Comparison of ENCODE assay signal across 12 cellular contexts in the genomic region with DNA sequence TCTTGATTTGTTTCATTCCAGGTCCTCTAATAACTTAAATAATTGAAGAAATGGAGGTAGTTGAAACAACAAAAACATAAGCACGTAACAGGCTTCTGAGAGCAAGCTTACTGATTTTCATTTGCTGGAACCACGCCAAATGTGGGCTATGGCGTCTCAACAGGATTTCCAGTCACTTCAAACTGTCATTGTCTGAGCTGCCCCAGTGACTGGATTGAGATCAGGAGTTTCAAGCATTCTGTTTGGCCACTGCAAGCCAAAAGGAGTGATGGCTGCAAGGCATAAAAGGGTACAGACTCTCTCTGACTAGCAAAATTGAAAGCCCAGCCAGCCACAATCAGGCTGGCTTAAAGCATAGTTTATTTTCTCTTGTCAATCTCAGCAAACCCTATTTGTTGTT.
DNase-seq lines count a peak whose midpoint lies in the region; ATAC-seq, FAIRE-seq and TF ChIP-seq lines count a peak whose summit lies in the region.
"Had no signal": no experiment of that assay in that cellular context is flagged by ENCODE, and none has a peak within 500 bp of the region (broad histone marks: within the 10 kb centered on the region; RNA-seq: fewer than 3 reads in every experiment).

No MANE protein-coding gene starts in this region.

- H2BK20ac ChIP-seq in H1 (ENCODE audit: low read length) = no peak overlapping the region

- no peak for TF ChIP-seq RAD21 in H1 (IDR thresholded peaks at IDR 0.05 in 1 of 2, conservative IDR thresholded peaks at IDR 0.05 in 1 of 2; ENCODE audit: low read depth in 2 of 2, low read length in 2 of 2)

- no peak overlapping the region for H3K18ac ChIP-seq in H1 (ENCODE audit: extremely low read depth, low read length)

- intact Hi-C loops in activated CD8-positive, alpha-beta T cell treated with anti-CD3 and anti-CD28 coated beads for 36 hours (cut with micrococcal nuclease) = no loop called here

- POLR2A ChIA-PET in activated CD8-positive, alpha-beta T cell treated with anti-CD3 and anti-CD28 coated beads for 36 hours (lab: Charles Lee) = no interaction called here
- POLR2A ChIA-PET in activated CD8-positive, alpha-beta T cell treated with anti-CD3 and anti-CD28 coated beads, Interleukin-2, amount 10 ng/mL, durations not matched to agents 7 days and 5 days (lab: Charles Lee) = no interaction called here
- POLR2A ChIA-PET in H1 (lab: Charles Lee; ENCODE audit: partially characterized antibody) = no interaction called here

- no peak for TF ChIP-seq POLR2A in H1 (IDR thresholded peaks at IDR 0.05; ENCODE audit: control extremely low read depth in 1 of 2, low read depth in 2 of 2, low read length in 2 of 2)

- H4K20me1 ChIP-seq in H1 (replicated peaks in 1 of 2; ENCODE audit: control insufficient read depth in 1 of 2, insufficient read depth in 2 of 2, low read length in 2 of 2) = no peaks in the 10 kb centered on the region

- H3K4me3 Mint-ChIP-seq in activated CD8-positive, alpha-beta T cell treated with anti-CD3 and anti-CD28 coated beads for 36 hours = no peak overlapping the region
- no peak overlapping the region for H3K4me3 Mint-ChIP-seq in activated CD8-positive, alpha-beta T cell treated with anti-CD3 and anti-CD28 coated beads, Interleukin-2, amount 10 ng/mL, durations not matched to agents 7 days and 5 days
- H3K4me3 Mint-ChIP-seq: naive thymus-derived CD8-positive, alpha-beta T cell; WTC11 had no signal

- H2AK5ac ChIP-seq in H1 (ENCODE audit: low read depth, low read length) = no peak overlapping the region

- no peak for FAIRE-seq in H1 (lab: Jason Lieb, UNC)
- FAIRE-seq: bronchial epithelial cell had no signal

- 98% methylated on average over 3 of the region's 3 CpGs; no CpG with 5 or more reads in 1 of the 2 experiments for WGBS in H1 (ENCODE audit: extremely low coverage in 1 of 2, insufficient coverage in 1 of 2, insufficient read length in 1 of 2, insufficient replicate concordance in 2 of 2, low coverage in 1 of 2, low lambda C conversion rate in 2 of 2, missing lambda C conversion rate in 1 of 2), 2 experiments

- no peak for TF ChIP-seq EP300 in H1 (IDR thresholded peaks at IDR 0.05; ENCODE audit: borderline replicate concordance in 1 of 2, low read depth in 2 of 2, low read length in 2 of 2)

- no peak overlapping the region for H4K5ac ChIP-seq in H1 (ENCODE audit: insufficient read length, low read depth, low read length)

- H2AFZ ChIP-seq in H1 (ENCODE audit: low read length) = peak overlapping the region; percentile 80; the same call in 1 of the 2 replicates

- no peak for ATAC-seq in activated CD8-positive, alpha-beta T cell treated with anti-CD3 and anti-CD28 coated beads for 36 hours
- ATAC-seq in activated CD8-positive, alpha-beta T cell treated with anti-CD3 and anti-CD28 coated beads, Interleukin-2, amount 10 ng/mL, durations not matched to agents 7 days and 5 days = no peak
- ATAC-seq in HG02623 (IDR thresholded peaks at IDR 0.05; ENCODE audit: unreplicated experiment) = no peak
- ATAC-seq: naive thymus-derived CD8-positive, alpha-beta T cell had no signal

- H3K4me1 ChIP-seq in H1 (replicated peaks in 1 of 4; ENCODE audit: control insufficient read depth in 3 of 4, insufficient read depth in 4 of 4, low read length in 3 of 4) = peaks cover 0 to 2% (median 0%) of the 10 kb centered on the region in 4 experiments; a peak in 1 of 7 replicates

- H3K79me1 ChIP-seq in H1 (ENCODE audit: low read depth, low read length) = no peaks in the 10 kb centered on the region

- H3K27ac ChIP-seq in H1 (ENCODE audit: low read depth, low read length) = no peak overlapping the region
- H3K27ac ChIP-seq: esophagus squamous epithelium had no signal

- H3K23ac ChIP-seq in H1 (ENCODE audit: insufficient read length) = no peak overlapping the region

- H3K36me3 Mint-ChIP-seq in activated CD8-positive, alpha-beta T cell treated with anti-CD3 and anti-CD28 coated beads for 36 hours (ENCODE audit: low read depth) = peaks cover 4% of the 10 kb centered on the region
- H3K36me3 Mint-ChIP-seq in activated CD8-positive, alpha-beta T cell treated with anti-CD3 and anti-CD28 coated beads, Interleukin-2, amount 10 ng/mL, durations not matched to agents 7 days and 5 days (ENCODE audit: low read depth) = no peaks in the 10 kb centered on the region
- H3K36me3 Mint-ChIP-seq: WTC11 had no signal

- no peak overlapping the region for H3K4ac ChIP-seq in H1 (replicated peaks; ENCODE audit: insufficient read length, low read depth, low read length)

- H3K9ac ChIP-seq in H1 (replicated peaks in 1 of 4; ENCODE audit: extremely low read depth in 1 of 4, low read depth in 3 of 4, low read length in 3 of 4) = no peak overlapping the region

- H2BK5ac ChIP-seq in H1 (ENCODE audit: low read depth, low read length) = no peak overlapping the region

- H2BK120ac ChIP-seq in H1 (replicated peaks; ENCODE audit: low read depth, low read length) = no peak overlapping the region

- H3K56ac ChIP-seq in H1 (replicated peaks; ENCODE audit: insufficient read length, low read depth, low read length) = no peak overlapping the region

- H3K4me3 ChIP-seq in H1 (ENCODE audit: extremely low read depth in 1 of 4, insufficient read depth in 2 of 4, low read depth in 3 of 4, low read length in 4 of 4) = no peak overlapping the region
- H3K4me3 ChIP-seq in retinal pigment epithelial cell (ENCODE audit: low read length) = no peak overlapping the region
- H3K4me3 ChIP-seq: esophagus squamous epithelium had no signal

- no peaks in the 10 kb centered on the region for H3K27me3 Mint-ChIP-seq in activated CD8-positive, alpha-beta T cell treated with anti-CD3 and anti-CD28 coated beads for 36 hours
- no peaks in the 10 kb centered on the region for H3K27me3 Mint-ChIP-seq in activated CD8-positive, alpha-beta T cell treated with anti-CD3 and anti-CD28 coated beads, Interleukin-2, amount 10 ng/mL, durations not matched to agents 7 days and 5 days (ENCODE audit: low read depth)
- H3K27me3 Mint-ChIP-seq: naive thymus-derived CD8-positive, alpha-beta T cell had no signal

- no peaks in the 10 kb centered on the region for H3K9me3 ChIP-seq in H1 (ENCODE audit: insufficient read depth in 2 of 2, low read depth in 1 of 2, low read length in 1 of 2)
- H3K9me3 ChIP-seq: esophagus squamous epithelium had no signal

- no peak overlapping the region for H2BK15ac ChIP-seq in H1 (ENCODE audit: low read length)

- H3K23me2 ChIP-seq in H1 (ENCODE audit: low read depth, low read length) = no peaks in the 10 kb centered on the region

- H3K4me1 Mint-ChIP-seq in activated CD8-positive, alpha-beta T cell treated with anti-CD3 and anti-CD28 coated beads for 36 hours (ENCODE audit: low read depth) = peaks cover 3% of the 10 kb centered on the region
- H3K4me1 Mint-ChIP-seq in activated CD8-positive, alpha-beta T cell treated with anti-CD3 and anti-CD28 coated beads, Interleukin-2, amount 10 ng/mL, durations not matched to agents 7 days and 5 days (ENCODE audit: low read depth) = no peaks in the 10 kb centered on the region

- H3K9me3 Mint-ChIP-seq in activated CD8-positive, alpha-beta T cell treated with anti-CD3 and anti-CD28 coated beads for 36 hours = no peaks in the 10 kb centered on the region
- no peaks in the 10 kb centered on the region for H3K9me3 Mint-ChIP-seq in activated CD8-positive, alpha-beta T cell treated with anti-CD3 and anti-CD28 coated beads, Interleukin-2, amount 10 ng/mL, durations not matched to agents 7 days and 5 days (ENCODE audit: insufficient read depth)
- H3K9me3 Mint-ChIP-seq: naive thymus-derived CD8-positive, alpha-beta T cell; WTC11 had no signal

- no peaks in the 10 kb centered on the region for H3K27me3 ChIP-seq in H1 (replicated peaks in 1 of 4; ENCODE audit: control insufficient read depth in 3 of 4, extremely low read depth in 1 of 4, insufficient read depth in 3 of 4, low read length in 3 of 4)
- H3K27me3 ChIP-seq: esophagus squamous epithelium had no signal

- no peak overlapping the region for H3K14ac ChIP-seq in H1 (ENCODE audit: insufficient read length)

- H4K91ac ChIP-seq in H1 (replicated peaks; ENCODE audit: insufficient read length, low read length) = no peak overlapping the region

- DNase-seq in activated CD8-positive, alpha-beta T cell treated with anti-CD3 and anti-CD28 coated beads for 36 hours = peak; percentile 2
- no peak for DNase-seq in activated CD8-positive, alpha-beta T cell treated with anti-CD3 and anti-CD28 coated beads, Interleukin-2, amount 10 ng/mL, durations not matched to agents 7 days and 5 days
- DNase-seq in NCI-H345 (lab: John Stamatoyannopoulos, UW) = peak; percentile 76
- no peak for DNase-seq in H1 (ENCODE audit: low read depth in 1 of 2, low spot score in 2 of 2)
- DNase-seq in retinal pigment epithelial cell (ENCODE audit: low read depth) = peak; percentile 34
- DNase-seq in T-helper 2 cell = no peak
- no peak for DNase-seq in activated CD4-positive, CD25-positive, alpha-beta regulatory T cell treated with anti-CD3 and anti-CD28 coated beads, Interleukin-2, amount 50 U/mL, for 72 hours
- DNase-seq: esophagus squamous epithelium had no signal

- no peak overlapping the region for H3K4me2 ChIP-seq in H1 (ENCODE audit: insufficient read depth in 1 of 2, low read depth in 2 of 2, low read length in 2 of 2)

- H3K27ac Mint-ChIP-seq in activated CD8-positive, alpha-beta T cell treated with anti-CD3 and anti-CD28 coated beads for 36 hours = no peak overlapping the region
- H3K27ac Mint-ChIP-seq in activated CD8-positive, alpha-beta T cell treated with anti-CD3 and anti-CD28 coated beads, Interleukin-2, amount 10 ng/mL, durations not matched to agents 7 days and 5 days = no peak overlapping the region
- H3K27ac Mint-ChIP-seq: WTC11 had no signal

- no peak overlapping the region for H4K8ac ChIP-seq in H1 (ENCODE audit: extremely low read depth, insufficient read depth, low read length)

- H2BK12ac ChIP-seq in H1 (ENCODE audit: low read depth, low read length) = no peak overlapping the region

- CTCF ChIA-PET in activated CD8-positive, alpha-beta T cell treated with anti-CD3 and anti-CD28 coated beads for 36 hours (lab: Charles Lee) = no interaction called here
- CTCF ChIA-PET in activated CD8-positive, alpha-beta T cell treated with anti-CD3 and anti-CD28 coated beads, Interleukin-2, amount 10 ng/mL, durations not matched to agents 7 days and 5 days (lab: Charles Lee) = no interaction called here
- CTCF ChIA-PET in H1 (lab: Charles Lee; ENCODE audit: partially characterized antibody) = interaction anchor here (0.7 kb wide), 1 partner anchor 105 kb away, joined by 6 read pairs; no protein-coding TSS in a partner anchor

- no peaks in the 10 kb centered on the region for H3K79me2 ChIP-seq in H1 (ENCODE audit: control insufficient read depth in 1 of 2, insufficient read depth in 2 of 2, low read length in 2 of 2)

- no peaks in the 10 kb centered on the region for H3K36me3 ChIP-seq in H1 (ENCODE audit: control insufficient read depth in 2 of 4, insufficient read depth in 4 of 4, low read length in 3 of 4)
- H3K36me3 ChIP-seq: esophagus squamous epithelium had no signal

- TF ChIP-seq CTCF in activated CD8-positive, alpha-beta T cell treated with anti-CD3 and anti-CD28 coated beads for 36 hours (IDR thresholded peaks at IDR 0.05) = no peak
- TF ChIP-seq CTCF in H1 (IDR thresholded peaks at IDR 0.05; ENCODE audit: control extremely low read depth in 1 of 3, insufficient read depth in 1 of 3, low read depth in 1 of 3, low read length in 3 of 3) (no peak), retinal pigment epithelial cell (conservative IDR thresholded peaks at IDR 0.05; ENCODE audit: low read depth, low read length) (no peak)

TF ChIP-seq in H1, 55 proteins besides CTCF, POLR2A, EP300 and RAD21 (continues in another document):
- no peak for TF ChIP-seq CHD2 (IDR thresholded peaks at IDR 0.05; ENCODE audit: low read length)

Comparison
In these comparisons a context has a peak if more than half of its experiments do, and no peak if none do; other contexts are left out.
1. DNase-seq: peak in activated CD8-positive, alpha-beta T cell treated with anti-CD3 and anti-CD28 coated beads for 36 hours (single experiment), NCI-H345 (single experiment) and retinal pigment epithelial cell (single experiment); none in activated CD8-positive, alpha-beta T cell treated with anti-CD3 and anti-CD28 coated beads, Interleukin-2, amount 10 ng/mL, durations not matched to agents 7 days and 5 days (single experiment), H1 (0 of 2), T-helper 2 cell (0 of 5) and activated CD4-positive, CD25-positive, alpha-beta regulatory T cell treated with anti-CD3 and anti-CD28 coated beads, Interleukin-2, amount 50 U/mL, for 72 hours (single experiment).